ENCODE assay signal across 2 cellular contexts in the genomic region with DNA sequence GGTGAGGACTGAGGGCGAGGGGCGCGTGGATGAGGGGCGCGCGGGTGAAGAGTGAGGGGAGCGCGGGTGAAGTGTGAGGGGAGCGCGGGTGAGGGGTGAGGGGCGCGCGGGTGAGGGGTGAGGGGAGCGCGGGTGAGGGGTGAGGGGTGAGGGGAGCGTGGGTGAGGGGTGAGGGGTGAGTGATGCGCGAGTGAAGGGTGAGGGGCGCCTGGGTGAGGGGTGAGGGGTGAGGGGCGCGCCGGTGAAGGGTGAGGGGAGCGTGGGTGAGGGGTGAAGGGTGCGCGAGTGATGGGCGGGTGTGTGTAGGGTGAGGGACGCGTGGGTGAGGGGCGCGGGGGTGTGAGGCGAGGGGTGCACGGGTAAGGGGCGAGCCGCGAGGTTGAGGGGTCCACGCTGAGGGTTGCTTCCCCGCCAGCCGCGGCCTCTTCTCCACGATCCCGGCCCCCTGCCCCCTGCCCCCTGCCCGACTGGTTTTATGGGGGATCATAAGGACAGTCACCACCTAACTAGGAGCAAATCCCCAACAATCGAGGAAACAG.
A peak's percentile ranks its signal among the peaks of the same experiment; 100 is the strongest.
TF ChIP-seq lines count a peak whose summit lies in the region.

No MANE protein-coding gene starts in this region.

TF ChIP-seq in H1, 55 proteins besides CTCF, POLR2A, EP300 and RAD21:
- TF ChIP-seq EZH2 (IDR thresholded peaks at IDR 0.05; ENCODE audit: low read depth, low read length, severe bottlenecking) (peak; percentile 36), BCL11A (IDR thresholded peaks at IDR 0.05; ENCODE audit: low read depth in 2 of 2, low read length in 2 of 2) (no peak), RNF2 (IDR thresholded peaks at IDR 0.05; ENCODE audit: borderline replicate concordance, low read depth, low read length, missing control alignments, poor library complexity, severe bottlenecking) (peak; percentile 66), RFX5 (IDR thresholded peaks at IDR 0.05; ENCODE audit: borderline replicate concordance, low read depth, low read length) (no peak), FOSL1 (IDR thresholded peaks at IDR 0.05; ENCODE audit: insufficient read depth, low read depth, low read length) (no peak), TEAD4 (IDR thresholded peaks at IDR 0.05; ENCODE audit: low read depth, low read length) (no peak)
- TF ChIP-seq, protein P1, sequence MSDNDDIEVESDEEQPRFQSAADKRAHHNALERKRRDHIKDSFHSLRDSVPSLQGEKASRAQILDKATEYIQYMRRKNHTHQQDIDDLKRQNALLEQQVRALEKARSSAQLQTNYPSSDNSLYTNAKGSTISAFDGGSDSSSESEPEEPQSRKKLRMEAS (IDR thresholded peaks at IDR 0.05) = no peak

TF ChIP-seq in neural cell, 6 proteins besides CTCF, POLR2A, EP300 and RAD21:
- TF ChIP-seq EZH2 (IDR thresholded peaks at IDR 0.05; ENCODE audit: borderline replicate concordance, insufficient read depth, low read length, poor library complexity, severe bottlenecking) = no peak
- TF ChIP-seq, protein P2, sequence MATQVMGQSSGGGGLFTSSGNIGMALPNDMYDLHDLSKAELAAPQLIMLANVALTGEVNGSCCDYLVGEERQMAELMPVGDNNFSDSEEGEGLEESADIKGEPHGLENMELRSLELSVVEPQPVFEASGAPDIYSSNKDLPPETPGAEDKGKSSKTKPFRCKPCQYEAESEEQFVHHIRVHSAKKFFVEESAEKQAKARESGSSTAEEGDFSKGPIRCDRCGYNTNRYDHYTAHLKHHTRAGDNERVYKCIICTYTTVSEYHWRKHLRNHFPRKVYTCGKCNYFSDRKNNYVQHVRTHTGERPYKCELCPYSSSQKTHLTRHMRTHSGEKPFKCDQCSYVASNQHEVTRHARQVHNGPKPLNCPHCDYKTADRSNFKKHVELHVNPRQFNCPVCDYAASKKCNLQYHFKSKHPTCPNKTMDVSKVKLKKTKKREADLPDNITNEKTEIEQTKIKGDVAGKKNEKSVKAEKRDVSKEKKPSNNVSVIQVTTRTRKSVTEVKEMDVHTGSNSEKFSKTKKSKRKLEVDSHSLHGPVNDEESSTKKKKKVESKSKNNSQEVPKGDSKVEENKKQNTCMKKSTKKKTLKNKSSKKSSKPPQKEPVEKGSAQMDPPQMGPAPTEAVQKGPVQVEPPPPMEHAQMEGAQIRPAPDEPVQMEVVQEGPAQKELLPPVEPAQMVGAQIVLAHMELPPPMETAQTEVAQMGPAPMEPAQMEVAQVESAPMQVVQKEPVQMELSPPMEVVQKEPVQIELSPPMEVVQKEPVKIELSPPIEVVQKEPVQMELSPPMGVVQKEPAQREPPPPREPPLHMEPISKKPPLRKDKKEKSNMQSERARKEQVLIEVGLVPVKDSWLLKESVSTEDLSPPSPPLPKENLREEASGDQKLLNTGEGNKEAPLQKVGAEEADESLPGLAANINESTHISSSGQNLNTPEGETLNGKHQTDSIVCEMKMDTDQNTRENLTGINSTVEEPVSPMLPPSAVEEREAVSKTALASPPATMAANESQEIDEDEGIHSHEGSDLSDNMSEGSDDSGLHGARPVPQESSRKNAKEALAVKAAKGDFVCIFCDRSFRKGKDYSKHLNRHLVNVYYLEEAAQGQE (IDR thresholded peaks at IDR 0.05; ENCODE audit: borderline replicate concordance) = no peak
- TF ChIP-seq MXI1 (conservative IDR thresholded peaks at IDR 0.05; ENCODE audit: poor library complexity, severe bottlenecking) = no peak
- no peak for TF ChIP-seq TAF1 (IDR thresholded peaks at IDR 0.05; ENCODE audit: low read depth)
- no peak for TF ChIP-seq SMC3 (conservative IDR thresholded peaks at IDR 0.05; ENCODE audit: poor library complexity)
- TF ChIP-seq POLR2AphosphoS5 (IDR thresholded peaks at IDR 0.05) = no peak
TF ChIP-seq in neural cell: peak in this region for 0.
